Comparison of ENCODE assay signal across 8 cellular contexts in the genomic region with DNA sequence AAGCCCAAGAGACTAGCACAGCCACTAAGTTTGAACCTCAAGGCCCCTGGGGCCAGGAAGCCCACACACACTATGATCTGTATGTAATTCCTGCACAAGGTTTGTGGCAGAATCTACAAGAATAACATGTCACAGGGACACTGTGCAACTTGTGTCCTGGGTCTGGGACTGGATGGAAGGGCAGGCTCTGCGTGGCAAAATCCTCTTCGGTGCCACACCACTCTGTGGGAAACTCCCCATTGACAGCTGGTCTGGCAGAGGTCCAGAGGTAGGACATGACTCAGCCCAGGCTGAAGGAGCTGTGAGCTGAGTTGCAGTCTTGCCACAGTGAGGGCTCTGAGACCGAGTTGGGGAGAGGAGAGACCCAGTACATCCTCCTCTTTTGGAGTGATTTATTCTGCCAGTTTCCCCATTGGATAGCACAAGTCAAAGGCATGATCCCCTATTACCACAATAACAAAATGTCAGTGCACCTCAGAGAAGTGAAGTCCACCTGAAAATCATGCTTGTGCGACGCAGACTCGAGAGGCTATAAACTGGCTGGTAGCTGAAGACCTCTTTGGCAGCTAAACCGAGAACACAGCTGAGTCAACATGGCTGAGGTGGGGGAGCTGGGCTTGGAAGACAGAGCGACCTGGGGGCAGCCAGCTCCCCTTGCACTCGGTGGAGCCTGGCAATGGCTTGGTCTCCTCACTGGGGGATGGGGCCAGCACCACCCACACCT. TPM values are rescaled to one million over a fixed set of nuclear protein-coding genes. Genes with fewer than 3 reads are reported as not detected.
DNase-seq lines count a peak whose midpoint lies in the region; ATAC-seq and TF ChIP-seq lines count a peak whose summit lies in the region.

No MANE protein-coding gene starts in this region.

- in situ Hi-C loops in mammary epithelial cell (cut with MboI; ENCODE audit: low sequenced_read_pairs in 2 of 2): no loop called here

- 46% methylated on average over 7 of the region's 9 CpGs for WGBS in mammary epithelial cell (ENCODE audit: low coverage, missing lambda C conversion rate)

- H3F3A ChIP-seq in OCI-LY1 (ENCODE audit: insufficient read depth, low read length): no peaks in the 10 kb centered on the region

- POLR2A ChIA-PET in BJ (lab: Charles Lee): no interaction called here

- CTCF ChIA-PET in BJ (lab: Yijun Ruan, JAX): interaction anchor here (0.7 to 3.2 kb wide), 6 partner anchors 9 to 231 kb away, joined by 3 to 23 read pairs (median 3); no protein-coding TSS in a partner anchor
- CTCF ChIA-PET in mammary epithelial cell (lab: Charles Lee; ENCODE audit: low non-redundant PET): no interaction called here

- H3K9me2 ChIP-seq in OCI-LY1 (ENCODE audit: low read depth, low read length): no peaks in the 10 kb centered on the region

- H3K79me2 ChIP-seq in OCI-LY1 (ENCODE audit: insufficient read depth, low read length) (no peaks in the 10 kb centered on the region), mammary epithelial cell (ENCODE audit: insufficient read depth, low read length) (no peaks in the 10 kb centered on the region)

- H3K4me3 ChIP-seq in BJ (ENCODE audit: low read depth, low read length): no peak overlapping the region
- no peak overlapping the region for H3K4me3 ChIP-seq in OCI-LY1 (ENCODE audit: low read depth, low read length, poor library complexity, severe bottlenecking)
- no peak overlapping the region for H3K4me3 ChIP-seq in mammary epithelial cell (replicated peaks in 1 of 3; ENCODE audit: insufficient read depth in 1 of 3, low read depth in 2 of 3, low read length in 3 of 3)
- H3K4me3 ChIP-seq in effector memory CD4-positive, alpha-beta T cell (ENCODE audit: insufficient read depth, low read depth, low read length, poor library complexity, severe bottlenecking): no peak overlapping the region

- no TSS peak for BruUV-seq in mammary epithelial cell (replicated peaks; lab: Mats Ljungman, UMichigan)

- H4K20me1 ChIP-seq in OCI-LY1 (ENCODE audit: insufficient read depth, low read length): no peaks in the 10 kb centered on the region
- no peaks in the 10 kb centered on the region for H4K20me1 ChIP-seq in mammary epithelial cell (ENCODE audit: insufficient read depth, low read length)

- H3K27ac Mint-ChIP-seq in stimulated activated naive CD8-positive, alpha-beta T cell treated with anti-CD3 and anti-CD28 coated beads, Interleukin-15, amount 100 ng/mL, for 72 hours: peak overlapping the region; percentile 27 to 52

- no peaks in the 10 kb centered on the region for H3K27me3 Mint-ChIP-seq in stimulated activated naive CD8-positive, alpha-beta T cell treated with anti-CD3 and anti-CD28 coated beads, Interleukin-15, amount 100 ng/mL, for 72 hours

- H3K9me3 ChIP-seq in OCI-LY1 (ENCODE audit: low read length): no peaks in the 10 kb centered on the region
- no peaks in the 10 kb centered on the region for H3K9me3 ChIP-seq in mammary epithelial cell (replicated peaks; ENCODE audit: insufficient read depth, low read length)
- H3K9me3 ChIP-seq in effector memory CD4-positive, alpha-beta T cell (ENCODE audit: control insufficient read depth, low read length): no peaks in the 10 kb centered on the region

- H3K9me3 Mint-ChIP-seq in stimulated activated naive CD8-positive, alpha-beta T cell treated with anti-CD3 and anti-CD28 coated beads, Interleukin-15, amount 100 ng/mL, for 72 hours: no peaks in the 10 kb centered on the region

- H3K4me2 ChIP-seq in OCI-LY1 (ENCODE audit: low read length): no peak overlapping the region
- H3K4me2 ChIP-seq in mammary epithelial cell (ENCODE audit: insufficient read depth, low read depth, low read length): no peak overlapping the region

- peak; percentile 26 for DNase-seq in BJ (ENCODE audit: low read depth)
- DNase-seq in HCEC 1CT: peak; percentile 70
- peak; percentile 82 for DNase-seq in mammary epithelial cell
- DNase-seq in left lobe of liver (ENCODE audit: low spot score): no peak
- peak; percentile 31 to 51 for DNase-seq in stimulated activated naive CD8-positive, alpha-beta T cell treated with anti-CD3 and anti-CD28 coated beads, Interleukin-15, amount 100 ng/mL, for 72 hours
- DNase-seq in effector memory CD4-positive, alpha-beta T cell: no peak

- H3K27ac ChIP-seq in OCI-LY1 (ENCODE audit: low read depth, low read length, poor library complexity, severe bottlenecking) (peak overlapping the region; percentile 55), mammary epithelial cell (ENCODE audit: insufficient read depth, low read depth, low read length) (no peak overlapping the region)
- no peak overlapping the region for H3K27ac ChIP-seq in effector memory CD4-positive, alpha-beta T cell (ENCODE audit: insufficient read depth, low read length, poor library complexity, severe bottlenecking)

- dilution Hi-C loops in mammary epithelial cell (cut with HindIII; ENCODE audit: low sequenced_read_pairs): no loop called here

- H3K36me3 ChIP-seq in BJ (ENCODE audit: control insufficient read depth, insufficient read depth, low read length): peaks cover 17% of the 10 kb centered on the region
- H3K36me3 ChIP-seq in OCI-LY1 (ENCODE audit: insufficient read depth, low read length): peaks cover 52% of the 10 kb centered on the region; the same call in 1 of the 2 replicates
- H3K36me3 ChIP-seq in mammary epithelial cell (ENCODE audit: insufficient read depth, low read length): no peaks in the 10 kb centered on the region
- peaks cover 62% of the 10 kb centered on the region for H3K36me3 ChIP-seq in effector memory CD4-positive, alpha-beta T cell (ENCODE audit: control insufficient read depth, insufficient read depth, low read length)

- peaks cover 34% of the 10 kb centered on the region for H3K4me1 Mint-ChIP-seq in stimulated activated naive CD8-positive, alpha-beta T cell treated with anti-CD3 and anti-CD28 coated beads, Interleukin-15, amount 100 ng/mL, for 72 hours

- H3K9ac ChIP-seq in OCI-LY1 (ENCODE audit: low read length): no peak overlapping the region
- no peak overlapping the region for H3K9ac ChIP-seq in mammary epithelial cell (ENCODE audit: insufficient read depth, low read length)

- intact Hi-C loops in mammary epithelial cell (cut with micrococcal nuclease): loop anchor here (2.0 kb wide), 1 partner anchor 34 kb away; no protein-coding TSS in a partner anchor

- no peak overlapping the region for H2AFZ ChIP-seq in OCI-LY1 (ENCODE audit: low read length)
- H2AFZ ChIP-seq in mammary epithelial cell (ENCODE audit: low read depth, low read length): no peak overlapping the region

- no peak overlapping the region for H3K4me3 Mint-ChIP-seq in stimulated activated naive CD8-positive, alpha-beta T cell treated with anti-CD3 and anti-CD28 coated beads, Interleukin-15, amount 100 ng/mL, for 72 hours

- H3K27me3 ChIP-seq in BJ (ENCODE audit: control insufficient read depth, insufficient read depth, low read length) (no peaks in the 10 kb centered on the region), OCI-LY1 (ENCODE audit: insufficient read depth, low read length) (no peaks in the 10 kb centered on the region), mammary epithelial cell (ENCODE audit: insufficient read depth, low read length) (no peaks in the 10 kb centered on the region)
- no peaks in the 10 kb centered on the region for H3K27me3 ChIP-seq in effector memory CD4-positive, alpha-beta T cell (replicated peaks; ENCODE audit: control insufficient read depth, insufficient read depth, low read length, poor library complexity, severe bottlenecking)

- ATAC-seq in left lobe of liver: peak; percentile 52
- peak; percentile 94 for ATAC-seq in stimulated activated naive CD8-positive, alpha-beta T cell treated with anti-CD3 and anti-CD28 coated beads, Interleukin-15, amount 100 ng/mL, for 72 hours
- ATAC-seq in GM19395 (IDR thresholded peaks at IDR 0.05; ENCODE audit: unreplicated experiment): no peak

- H3K4me1 ChIP-seq in OCI-LY1 (ENCODE audit: insufficient read depth, low read length, severe bottlenecking): peaks cover 38% of the 10 kb centered on the region
- peaks cover 10% of the 10 kb centered on the region for H3K4me1 ChIP-seq in mammary epithelial cell (ENCODE audit: insufficient read depth, low read length)
- H3K4me1 ChIP-seq in effector memory CD4-positive, alpha-beta T cell (ENCODE audit: control insufficient read depth, insufficient read depth, low read length, poor library complexity, severe bottlenecking): no peaks in the 10 kb centered on the region

- TF ChIP-seq CTCF in BJ (IDR thresholded peaks at IDR 0.05; ENCODE audit: insufficient read depth, low read depth, low read length) (no peak), OCI-LY1 (IDR thresholded peaks at IDR 0.05; ENCODE audit: low read length) (no peak), mammary epithelial cell (conservative IDR thresholded peaks at IDR 0.05 in 1 of 2, IDR thresholded peaks at IDR 0.05 in 1 of 2; ENCODE audit: extremely low read depth in 1 of 2, insufficient read depth in 1 of 2, low read depth in 1 of 2, low read length in 2 of 2) (no peak)

RNA-seq across cellular contexts. Expression of a gene that starts 23.3 kb away (rescaled TPM):
- polyA plus RNA-seq in BJ (2011; rRNA removed): not detected in 2 replicates
- polyA minus RNA-seq in BJ (2011; rRNA and poly(A)+ RNA removed): not detected in 2 replicates
- total RNA-seq in mammary epithelial cell: not detected
- not detected for polyA plus RNA-seq in mammary epithelial cell
- not detected for polyA minus RNA-seq in mammary epithelial cell
- 261 TPM for total RNA-seq in left lobe of liver

Comparison
In these comparisons a context has a peak if more than half of its experiments do, and no peak if none do; other contexts are left out.
1. DNase-seq: peak in BJ (single experiment), HCEC 1CT (single experiment), mammary epithelial cell (single experiment) and stimulated activated naive CD8-positive, alpha-beta T cell treated with anti-CD3 and anti-CD28 coated beads, Interleukin-15, amount 100 ng/mL, for 72 hours (2 of 2); none in left lobe of liver (single experiment) and effector memory CD4-positive, alpha-beta T cell (0 of 3).
2. RNA of a gene that starts 23.3 kb away (total RNA-seq): 261 TPM in left lobe of liver (single experiment); not detected in mammary epithelial cell; every median in the first group is over 100 times any median in the second.